Comparison of ENCODE assay signal across 1 cellular context in the genomic region with DNA sequence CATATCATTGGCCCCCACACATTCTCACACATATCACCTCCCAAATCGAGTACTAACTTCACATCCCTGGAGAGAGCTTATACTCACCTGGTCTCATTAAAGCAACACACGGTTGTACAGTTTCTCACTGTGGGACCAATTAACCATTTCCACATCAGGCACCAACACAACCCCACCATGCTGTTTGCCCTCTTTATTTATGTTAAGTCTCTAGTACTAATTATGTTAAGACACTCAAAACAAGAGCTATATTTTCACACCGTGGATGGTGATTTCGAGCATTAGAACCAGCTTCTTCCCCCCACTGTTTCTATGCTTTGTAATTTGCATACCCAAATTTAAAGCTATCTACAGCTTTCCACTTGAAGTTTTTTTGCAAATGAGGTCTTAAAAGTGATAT.
TF ChIP-seq lines count a peak whose summit lies in the region.

No MANE protein-coding gene starts in this region.

TF ChIP-seq in GM12878, 131 proteins besides CTCF, POLR2A, EP300 and RAD21:
- TF ChIP-seq ATF7 (IDR thresholded peaks at IDR 0.05; ENCODE audit: low read depth) (peak; percentile 44; the same call in 1 of the 2 replicates), NBN (IDR thresholded peaks at IDR 0.05) (0 out of 2 replicates have a peak, but pooled peaks have one; percentile 38), MTA2 (IDR thresholded peaks at IDR 0.05; ENCODE audit: low read depth) (peak; percentile 97), EGR1 (IDR thresholded peaks at IDR 0.05; ENCODE audit: borderline replicate concordance in 1 of 2, low read depth in 2 of 2, low read length in 2 of 2) (no peak), IKZF2 (IDR thresholded peaks at IDR 0.05) (peak in 1 of 2 experiments; percentile 25; a peak in 2 of 4 replicates), BCL11A (IDR thresholded peaks at IDR 0.05; ENCODE audit: low read depth, low read length) (peak; percentile 34; the same call in 1 of the 2 replicates), NRF1 (conservative IDR thresholded peaks at IDR 0.05; ENCODE audit: low read depth, low read length) (no peak), MEF2B (IDR thresholded peaks at IDR 0.05; ENCODE audit: partially characterized antibody, poor library complexity, severe bottlenecking) (peak; percentile 79), BHLHE40 (IDR thresholded peaks at IDR 0.05; ENCODE audit: borderline replicate concordance in 1 of 2, low read depth in 2 of 2, low read length in 1 of 2) (peak in 1 of 2 experiments; percentile 26; a peak in 1 of 4 replicates)
- TF ChIP-seq, protein P1, sequence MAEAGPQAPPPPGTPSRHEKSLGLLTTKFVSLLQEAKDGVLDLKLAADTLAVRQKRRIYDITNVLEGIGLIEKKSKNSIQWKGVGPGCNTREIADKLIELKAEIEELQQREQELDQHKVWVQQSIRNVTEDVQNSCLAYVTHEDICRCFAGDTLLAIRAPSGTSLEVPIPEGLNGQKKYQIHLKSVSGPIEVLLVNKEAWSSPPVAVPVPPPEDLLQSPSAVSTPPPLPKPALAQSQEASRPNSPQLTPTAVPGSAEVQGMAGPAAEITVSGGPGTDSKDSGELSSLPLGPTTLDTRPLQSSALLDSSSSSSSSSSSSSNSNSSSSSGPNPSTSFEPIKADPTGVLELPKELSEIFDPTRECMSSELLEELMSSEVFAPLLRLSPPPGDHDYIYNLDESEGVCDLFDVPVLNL (IDR thresholded peaks at IDR 0.05; ENCODE audit: low read depth, low read length): no peak
- TF ChIP-seq, protein P2, sequence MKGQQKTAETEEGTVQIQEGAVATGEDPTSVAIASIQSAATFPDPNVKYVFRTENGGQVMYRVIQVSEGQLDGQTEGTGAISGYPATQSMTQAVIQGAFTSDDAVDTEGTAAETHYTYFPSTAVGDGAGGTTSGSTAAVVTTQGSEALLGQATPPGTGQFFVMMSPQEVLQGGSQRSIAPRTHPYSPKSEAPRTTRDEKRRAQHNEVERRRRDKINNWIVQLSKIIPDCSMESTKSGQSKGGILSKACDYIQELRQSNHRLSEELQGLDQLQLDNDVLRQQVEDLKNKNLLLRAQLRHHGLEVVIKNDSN (IDR thresholded peaks at IDR 0.05; ENCODE audit: borderline replicate concordance, extremely low read length, insufficient read depth, low read depth, low read length): no peak
TF ChIP-seq in GM12878: peak in this region for 7.
